9 cellular contexts compared by ENCODE assay signal in genomic region chr5:90940227-90940995, GRCh38.
DNase-seq lines count a peak whose midpoint lies in the region; ATAC-seq, FAIRE-seq and TF ChIP-seq lines count a peak whose summit lies in the region.
"Had no signal": no experiment of that assay in that cellular context is flagged by ENCODE, and none has a peak within 500 bp of the region (broad histone marks: within the 10 kb centered on the region; RNA-seq: fewer than 3 reads in every experiment).

No MANE protein-coding gene starts in this region.

- H3K4me1 ChIP-seq in BE2C, result peaks cover 9% of the 10 kb centered on the region
- peaks cover 12% of the 10 kb centered on the region for H3K4me1 ChIP-seq in astrocyte (ENCODE audit: insufficient read depth, low read length)

- intact Hi-C loops in Right ventricle myocardium inferior (cut with DNase I), result no loop called here

- H3K4me3 ChIP-seq in BE2C (ENCODE audit: low read depth, low read length), result no peak overlapping the region
- H3K4me3 ChIP-seq in astrocyte (ENCODE audit: insufficient read depth, low read depth, low read length), result no peak overlapping the region

- no peak overlapping the region for H3K4me2 ChIP-seq in astrocyte (ENCODE audit: low read length)

- ATAC-seq in GM18907 (IDR thresholded peaks at IDR 0.05; ENCODE audit: unreplicated experiment), result peak; percentile 100
- ATAC-seq in HG03025 (IDR thresholded peaks at IDR 0.05; ENCODE audit: low FRiP score, unreplicated experiment), result peak; percentile 99
- ATAC-seq in memory B cell (ENCODE audit: low read depth), result peak; percentile 76
- ATAC-seq in Right ventricle myocardium inferior, result no peak

- FAIRE-seq in astrocyte (lab: Jason Lieb, UNC), result no peak
- FAIRE-seq: endometrium had no signal

- no peak overlapping the region for H3K9ac ChIP-seq in astrocyte (ENCODE audit: low read length)

- H3K4me3 Mint-ChIP-seq in astrocyte (ENCODE audit: unreplicated experiment), result no peak overlapping the region
- H3K4me3 Mint-ChIP-seq in memory B cell, result no peak overlapping the region
- peak overlapping the region; percentile 5 for H3K4me3 Mint-ChIP-seq in type B pancreatic cell

- H3K79me2 ChIP-seq in astrocyte (ENCODE audit: insufficient read depth, low read length), result no peaks in the 10 kb centered on the region

- H2AFZ ChIP-seq in astrocyte (ENCODE audit: low read depth, low read length), result peak overlapping the region; percentile 12

- H3K36me3 Mint-ChIP-seq in astrocyte (ENCODE audit: low read depth, unreplicated experiment), result peaks cover 2% of the 10 kb centered on the region
- no peaks in the 10 kb centered on the region for H3K36me3 Mint-ChIP-seq in memory B cell
- peaks cover 4% of the 10 kb centered on the region for H3K36me3 Mint-ChIP-seq in type B pancreatic cell

- no peaks in the 10 kb centered on the region for H3K36me3 ChIP-seq in BE2C
- no peaks in the 10 kb centered on the region for H3K36me3 ChIP-seq in astrocyte (ENCODE audit: insufficient read depth, low read length)

- H3K27me3 ChIP-seq in BE2C (no peaks in the 10 kb centered on the region), astrocyte (ENCODE audit: insufficient read depth, low read length) (no peaks in the 10 kb centered on the region)

- DNase-seq in BE2C (peak; percentile 57), NCI-H2227 (lab: John Stamatoyannopoulos, UW; ENCODE audit: unreplicated experiment) (peak; percentile 50), astrocyte (ENCODE audit: low read depth) (peak; percentile 18), memory B cell (ENCODE audit: low spot score in 2 of 2) (no peak), type B pancreatic cell (ENCODE audit: extremely low spot score, unreplicated experiment) (no peak), Right ventricle myocardium inferior (ENCODE audit: missing footprints) (no peak)

- no peak for TF ChIP-seq CTCF in BE2C (IDR thresholded peaks at IDR 0.05; ENCODE audit: low read depth, low read length)
- TF ChIP-seq CTCF in astrocyte (IDR thresholded peaks at IDR 0.05; ENCODE audit: insufficient read depth, low read depth, low read length), result no peak
- TF ChIP-seq CTCF in type B pancreatic cell (conservative IDR thresholded peaks at IDR 0.05), result no peak

- H3K27ac Mint-ChIP-seq in astrocyte (ENCODE audit: unreplicated experiment) (peak overlapping the region; percentile 16), memory B cell (no peak overlapping the region), type B pancreatic cell (peak overlapping the region; percentile 68)

- H3K27ac ChIP-seq in astrocyte (ENCODE audit: low read depth, low read length), result no peak overlapping the region

- H4K20me1 ChIP-seq in astrocyte (ENCODE audit: insufficient read depth, low read length), result no peaks in the 10 kb centered on the region

- H3K27me3 Mint-ChIP-seq in astrocyte (ENCODE audit: low read depth, unreplicated experiment) (no peaks in the 10 kb centered on the region), memory B cell (no peaks in the 10 kb centered on the region), type B pancreatic cell (no peaks in the 10 kb centered on the region)

- H3K9me3 ChIP-seq in BE2C, result no peaks in the 10 kb centered on the region
- no peaks in the 10 kb centered on the region for H3K9me3 ChIP-seq in astrocyte (ENCODE audit: insufficient read depth, low read depth, low read length)

- H3K4me1 Mint-ChIP-seq in astrocyte (ENCODE audit: low read depth, unreplicated experiment) (peaks cover 21% of the 10 kb centered on the region), memory B cell (no peaks in the 10 kb centered on the region), type B pancreatic cell (ENCODE audit: unreplicated experiment) (peaks cover 28% of the 10 kb centered on the region)

- H3K9me3 Mint-ChIP-seq in astrocyte (ENCODE audit: unreplicated experiment) (no peaks in the 10 kb centered on the region), memory B cell (no peaks in the 10 kb centered on the region), type B pancreatic cell (no peaks in the 10 kb centered on the region)

Comparison
In these comparisons a context has a peak if more than half of its experiments do, and no peak if none do; other contexts are left out.
1. DNase-seq: peak in BE2C (single experiment), NCI-H2227 (single experiment) and astrocyte (single experiment); none in memory B cell (0 of 2), type B pancreatic cell (single experiment) and Right ventricle myocardium inferior (single experiment).